In genomic region chr20:36018208-36018988, GRCh38 we compare ENCODE assay signal across 1 cellular context.
TF ChIP-seq lines count a peak whose summit lies in the region.

No MANE protein-coding gene starts in this region.

TF ChIP-seq in HepG2, 621 proteins besides CTCF, POLR2A, EP300 and RAD21 (continued from another document and continues in another):
- no peak for TF ChIP-seq ZBTB39 (CRISPR knock-in tag; IDR thresholded peaks at IDR 0.05)
- TF ChIP-seq DRAP1 (CRISPR knock-in tag; IDR thresholded peaks at IDR 0.05), result no peak
- TF ChIP-seq THRA (CRISPR knock-in tag; IDR thresholded peaks at IDR 0.05; ENCODE audit: borderline replicate concordance), result peak; percentile 68
- no peak; the same call in 1 of the 2 replicates for TF ChIP-seq ELF1 (CRISPR knock-in tag; IDR thresholded peaks at IDR 0.05)
- peak; percentile 16; the same call in 1 of the 2 replicates for TF ChIP-seq ZNF331 (CRISPR knock-in tag; IDR thresholded peaks at IDR 0.05)
- TF ChIP-seq PRPF4 (IDR thresholded peaks at IDR 0.05; ENCODE audit: low read depth, low read length, poor library complexity, severe bottlenecking), result no peak
- TF ChIP-seq ZXDC (CRISPR knock-in tag; IDR thresholded peaks at IDR 0.05), result peak; percentile 24; the same call in 1 of the 2 replicates
- TF ChIP-seq REST (IDR thresholded peaks at IDR 0.05; ENCODE audit: borderline replicate concordance in 1 of 2, low read depth in 1 of 2, low read length in 2 of 2), result no peak; a peak in 1 of 4 replicates
- TF ChIP-seq ZNF670 (CRISPR knock-in tag; IDR thresholded peaks at IDR 0.05; ENCODE audit: borderline replicate concordance), result no peak
- no peak; the same call in 1 of the 2 replicates for TF ChIP-seq SMAD3 (CRISPR knock-in tag; IDR thresholded peaks at IDR 0.05)
- peak; percentile 80 for TF ChIP-seq RXRA (CRISPR knock-in tag; IDR thresholded peaks at IDR 0.05)
- TF ChIP-seq FOXO1 (CRISPR knock-in tag; IDR thresholded peaks at IDR 0.05), result peak; percentile 23; the same call in 1 of the 2 replicates
- no peak for TF ChIP-seq ZNF12 (CRISPR knock-in tag; IDR thresholded peaks at IDR 0.05)
- no peak for TF ChIP-seq SNAPC2 (CRISPR knock-in tag; IDR thresholded peaks at IDR 0.05)
- TF ChIP-seq HIVEP1 (CRISPR knock-in tag; IDR thresholded peaks at IDR 0.05), result no peak
- TF ChIP-seq GRHL1 (CRISPR knock-in tag; conservative IDR thresholded peaks at IDR 0.05), result no peak
- no peak for TF ChIP-seq JUNB (CRISPR knock-in tag; IDR thresholded peaks at IDR 0.05; ENCODE audit: borderline replicate concordance)
- TF ChIP-seq GPN1 (CRISPR knock-in tag; IDR thresholded peaks at IDR 0.05; ENCODE audit: borderline replicate concordance), result no peak
- no peak for TF ChIP-seq BRD4 (CRISPR knock-in tag; IDR thresholded peaks at IDR 0.05)
- TF ChIP-seq FUBP1 (CRISPR knock-in tag; IDR thresholded peaks at IDR 0.05; ENCODE audit: borderline replicate concordance), result no peak
- TF ChIP-seq NKX3-1 (CRISPR knock-in tag; IDR thresholded peaks at IDR 0.05), result no peak
- TF ChIP-seq ZNF782 (CRISPR knock-in tag; IDR thresholded peaks at IDR 0.05; ENCODE audit: borderline replicate concordance), result no peak
- no peak for TF ChIP-seq ZNF879 (CRISPR knock-in tag; IDR thresholded peaks at IDR 0.05)
- no peak for TF ChIP-seq PHB2 (IDR thresholded peaks at IDR 0.05; ENCODE audit: partially characterized antibody)
- TF ChIP-seq BORCS8-MEF2B (CRISPR knock-in tag; IDR thresholded peaks at IDR 0.05), result no peak
- TF ChIP-seq CEBPZ (IDR thresholded peaks at IDR 0.05; ENCODE audit: low read length), result no peak
- TF ChIP-seq SATB2 (CRISPR knock-in tag; IDR thresholded peaks at IDR 0.05), result no peak
- no peak for TF ChIP-seq ZNF17 (CRISPR knock-in tag; IDR thresholded peaks at IDR 0.05)
- TF ChIP-seq HOXA5 (CRISPR knock-in tag; IDR thresholded peaks at IDR 0.05), result no peak
- TF ChIP-seq ZNF432 (CRISPR knock-in tag; IDR thresholded peaks at IDR 0.05; ENCODE audit: borderline replicate concordance), result no peak
- no peak for TF ChIP-seq ETV6 (CRISPR knock-in tag; conservative IDR thresholded peaks at IDR 0.05)
- TF ChIP-seq RNF2 (conservative IDR thresholded peaks at IDR 0.05; ENCODE audit: low read depth), result no peak
- 0 out of 2 replicates have a peak, but pooled peaks have one; percentile 39 for TF ChIP-seq HMG20B (CRISPR knock-in tag; conservative IDR thresholded peaks at IDR 0.05)
- TF ChIP-seq ZNF501 (CRISPR knock-in tag; IDR thresholded peaks at IDR 0.05), result no peak
- no peak for TF ChIP-seq MEF2D (CRISPR knock-in tag; IDR thresholded peaks at IDR 0.05)
- no peak for TF ChIP-seq NR2F1 (CRISPR knock-in tag; IDR thresholded peaks at IDR 0.05)
- no peak for TF ChIP-seq ZIK1 (CRISPR knock-in tag; IDR thresholded peaks at IDR 0.05; ENCODE audit: borderline replicate concordance, low read depth)
- TF ChIP-seq PBX3 (CRISPR knock-in tag; IDR thresholded peaks at IDR 0.05; ENCODE audit: borderline replicate concordance), result no peak
- TF ChIP-seq ZFP41 (CRISPR knock-in tag; IDR thresholded peaks at IDR 0.05; ENCODE audit: borderline replicate concordance), result no peak
- TF ChIP-seq ZNF75D (CRISPR knock-in tag; IDR thresholded peaks at IDR 0.05; ENCODE audit: borderline replicate concordance), result no peak
- no peak for TF ChIP-seq FOXP4 (CRISPR knock-in tag; IDR thresholded peaks at IDR 0.05)
- TF ChIP-seq MED13 (CRISPR knock-in tag; IDR thresholded peaks at IDR 0.05), result no peak
- no peak for TF ChIP-seq ZBTB20 (CRISPR knock-in tag; IDR thresholded peaks at IDR 0.05; ENCODE audit: borderline replicate concordance, low read depth)
